8 cellular contexts compared by ENCODE assay signal in genomic region chr3:177603137-177603603, GRCh38.
DNase-seq lines count a peak whose midpoint lies in the region; ATAC-seq and TF ChIP-seq lines count a peak whose summit lies in the region.

No MANE protein-coding gene starts in this region.

- H3K36me3 ChIP-seq in spleen, result no peaks in the 10 kb centered on the region

- peak overlapping the region; percentile 29 for H3K27ac Mint-ChIP-seq in activated naive CD8-positive, alpha-beta T cell treated with anti-CD3 and anti-CD28 coated beads, Interleukin-2, amount 50 U/mL, for 24 hours

- H3K4me3 ChIP-seq in spleen, result no peak overlapping the region

- intact Hi-C loops in spleen (cut with DNase I; ENCODE audit: low total_unique reads), result no loop called here
- intact Hi-C loops in head of caudate nucleus (cut with DNase I), result no loop called here

- 75 to 86% (median 83%) methylated on average over 2 of the region's 2 CpGs for WGBS in spleen, 5 donors

- H3K27ac ChIP-seq in spleen, result peak overlapping the region in 6 of 8 donors; percentile 6 to 58 (median 45)

- H3K9me3 ChIP-seq in spleen, result peaks cover 0 to 7% (median 4%) of the 10 kb centered on the region in 8 donors

- peak; percentile 23 for DNase-seq in NCI-H1694 treated with DMSO at 0.1 percent for 48 hours (lab: John Stamatoyannopoulos, UW)
- DNase-seq in NCI-H1694 (lab: John Stamatoyannopoulos, UW), result no peak
- DNase-seq in activated naive CD8-positive, alpha-beta T cell treated with anti-CD3 and anti-CD28 coated beads, Interleukin-2, amount 50 U/mL, for 24 hours, result no peak
- DNase-seq in spleen, result no peak
- no peak for DNase-seq in NCI-H128 (lab: John Stamatoyannopoulos, UW; ENCODE audit: unreplicated experiment)
- DNase-seq in head of caudate nucleus, result no peak

- no peaks in the 10 kb centered on the region for H3K27me3 Mint-ChIP-seq in activated naive CD8-positive, alpha-beta T cell treated with anti-CD3 and anti-CD28 coated beads, Interleukin-2, amount 50 U/mL, for 24 hours

- no peak overlapping the region for H3K4me3 Mint-ChIP-seq in activated naive CD8-positive, alpha-beta T cell treated with anti-CD3 and anti-CD28 coated beads, Interleukin-2, amount 50 U/mL, for 24 hours

- TF ChIP-seq POLR2A in spleen (IDR thresholded peaks at IDR 0.05), result no peak

- TF ChIP-seq CTCF in spleen (IDR thresholded peaks at IDR 0.05 in 8 of 11, conservative IDR thresholded peaks at IDR 0.05 in 3 of 11), result no peak

- no peaks in the 10 kb centered on the region for H3K36me3 Mint-ChIP-seq in activated naive CD8-positive, alpha-beta T cell treated with anti-CD3 and anti-CD28 coated beads, Interleukin-2, amount 50 U/mL, for 24 hours (ENCODE audit: low read depth)

- peaks cover 15 to 59% (median 48%) of the 10 kb centered on the region in 6 donors for H3K4me1 ChIP-seq in spleen

- H3K9me3 Mint-ChIP-seq in activated naive CD8-positive, alpha-beta T cell treated with anti-CD3 and anti-CD28 coated beads, Interleukin-2, amount 50 U/mL, for 24 hours, result peaks cover 9% of the 10 kb centered on the region

- H3K27me3 ChIP-seq in spleen (replicated peaks in 1 of 7), result no peaks in the 10 kb centered on the region

- H3K4me1 Mint-ChIP-seq in activated naive CD8-positive, alpha-beta T cell treated with anti-CD3 and anti-CD28 coated beads, Interleukin-2, amount 50 U/mL, for 24 hours, result peaks cover 58% of the 10 kb centered on the region

- peak; percentile 78 for ATAC-seq in HG03039 (IDR thresholded peaks at IDR 0.05; ENCODE audit: unreplicated experiment)
- ATAC-seq in activated naive CD8-positive, alpha-beta T cell treated with anti-CD3 and anti-CD28 coated beads, Interleukin-2, amount 50 U/mL, for 24 hours, result peak; percentile 62
- no peak for ATAC-seq in GM19455 (IDR thresholded peaks at IDR 0.05; ENCODE audit: unreplicated experiment)
